Comparison of ENCODE assay signal across 8 cellular contexts in the genomic region with DNA sequence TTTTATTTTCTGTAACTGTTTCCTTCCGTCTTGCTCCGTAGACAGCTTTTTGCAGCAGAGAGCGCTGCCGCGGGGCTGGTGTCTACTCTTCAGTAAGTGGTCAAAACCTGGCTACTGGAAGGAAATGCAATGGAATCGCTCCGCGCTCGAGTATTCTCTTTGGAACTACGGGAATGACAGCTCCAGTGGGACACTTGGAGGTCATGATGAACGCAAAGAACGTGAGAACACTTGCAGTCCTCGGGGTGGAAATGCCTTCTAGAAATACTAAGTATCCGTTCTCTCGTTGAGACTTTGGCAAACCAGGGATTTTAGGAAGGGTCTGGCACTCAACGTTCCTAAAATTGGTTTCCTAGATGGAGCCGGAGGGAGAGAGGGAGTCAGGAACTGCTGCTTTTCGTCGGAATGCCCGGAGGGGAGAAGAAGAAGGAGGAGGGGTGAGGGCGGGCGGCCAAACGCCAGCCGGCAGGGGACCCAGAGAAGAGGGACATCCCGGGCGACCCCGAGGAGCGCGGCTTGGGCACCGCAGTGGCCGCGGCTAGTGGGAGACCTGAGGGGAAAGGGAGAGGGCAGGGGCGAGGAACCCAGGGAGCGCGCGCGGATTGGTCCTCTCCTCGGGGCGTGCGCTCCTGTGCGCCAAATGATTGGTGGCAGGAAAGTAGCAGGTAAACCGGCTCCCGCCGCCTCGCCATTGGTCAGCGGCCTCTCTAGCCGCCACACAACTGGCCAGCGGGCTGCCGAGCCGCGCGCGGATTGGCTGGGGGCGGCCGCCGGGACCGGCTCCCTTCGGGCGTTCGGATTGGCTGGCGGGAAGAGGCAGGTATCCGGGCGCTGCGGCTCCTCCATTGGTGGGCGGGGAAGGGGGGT. TPM values are rescaled to one million over a fixed set of nuclear protein-coding genes. Genes with fewer than 3 reads are reported as not detected.
A peak's percentile ranks its signal among the peaks of the same experiment; 100 is the strongest.
DNase-seq lines count a peak whose midpoint lies in the region; ATAC-seq lines count a peak whose summit lies in the region.

No MANE protein-coding gene starts in this region.

- peak; percentile 89 for DNase-seq in CMK (ENCODE audit: low read depth)
- DNase-seq in HT-29 (ENCODE audit: low spot score) = peak; percentile 99
- DNase-seq in NOMO-1 treated with dmso at 0.1 percent for 144 hours (lab: John Stamatoyannopoulos, UW; ENCODE audit: unreplicated experiment) = peak; percentile 93
- peak; percentile 95 for DNase-seq in activated T-cell treated with anti-CD3 and anti-CD28 coated beads for 1 hour (ENCODE audit: low read depth)
- DNase-seq in epidermal melanocyte (ENCODE audit: insufficient read length, low spot score) = peak; percentile 93
- peak; percentile 94 for DNase-seq in midbrain (lab: John Stamatoyannopoulos, UW)
- peak; percentile 97 for DNase-seq in stimulated activated CD8-positive, alpha-beta memory T cell treated with anti-CD3 and anti-CD28 coated beads, Interleukin-15, amount 100 ng/mL, for 48 hours (ENCODE audit: low read depth in 2 of 2)

- ATAC-seq in GM21360 (IDR thresholded peaks at IDR 0.05; ENCODE audit: unreplicated experiment) = peak; percentile 93

RNA-seq across cellular contexts. Expression of gene BMAL1, which starts 0.5 kb away (rescaled TPM):
- total RNA-seq in HT-29 (2014; rRNA removed; shearing (Covaris generic)) = 8.3 and 11.8 TPM in 2 replicates

Comparison
In these comparisons a context has a peak if more than half of its experiments do, and no peak if none do; other contexts are left out.
1. Peak in every context shown above with its lines: DNase-seq and ATAC-seq.